In the genomic region with DNA sequence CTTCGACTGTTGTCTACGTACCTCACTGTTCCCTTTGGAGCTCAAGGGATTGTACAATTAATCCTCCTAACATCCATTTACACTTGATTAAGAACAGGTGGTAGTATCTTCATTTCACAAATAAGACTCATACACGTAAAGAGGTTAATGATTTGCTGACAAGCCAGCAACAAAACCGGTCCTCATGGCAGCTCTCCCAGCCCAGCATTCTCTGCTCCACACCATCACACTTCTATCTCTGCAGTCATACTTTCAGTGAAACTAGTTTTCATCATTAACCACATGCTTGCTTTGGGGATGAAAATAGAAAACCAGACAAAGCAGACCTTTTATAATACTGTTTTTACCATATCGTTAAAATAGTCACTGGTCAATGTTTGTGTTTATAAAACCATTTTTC, we compare ENCODE assay signal across 33 cellular contexts. TPM values are rescaled to one million over a fixed set of nuclear protein-coding genes. Genes with fewer than 3 reads are reported as not detected.
A peak's percentile ranks its signal among the peaks of the same experiment; 100 is the strongest.
DNase-seq lines count a peak whose midpoint lies in the region; ATAC-seq, FAIRE-seq and TF ChIP-seq lines count a peak whose summit lies in the region.
"Had no signal": no experiment of that assay in that cellular context is flagged by ENCODE, and none has a peak within 500 bp of the region (broad histone marks: within the 10 kb centered on the region; RNA-seq: fewer than 3 reads in every experiment).

No MANE protein-coding gene starts in this region.

- ATAC-seq in HG03432 (IDR thresholded peaks at IDR 0.05; ENCODE audit: unreplicated experiment) (peak; percentile 64), GM21360 (IDR thresholded peaks at IDR 0.05; ENCODE audit: unreplicated experiment) (no peak)
- ATAC-seq in activated T-helper 17 cell treated with anti-CD3 and anti-CD28 coated beads, Interleukin-2, amount 50 U/mL, for 72 hours (replicated peaks): no peak
- ATAC-seq: left lung, Panc1, right lobe of liver had no signal

- no TSS peak for BruUV-seq in Calu3 (replicated peaks; lab: Mats Ljungman, UMichigan)

- DNase-seq in Calu3 (peak; percentile 20), GM19239 (ENCODE audit: insufficient read length, low spot score) (no peak), epithelial cell of proximal tubule (ENCODE audit: low read depth) (peak; percentile 4), NCI-H2029 (lab: John Stamatoyannopoulos, UW) (no peak), cortex of kidney (lab: John Stamatoyannopoulos, UW) (no peak)
- DNase-seq: activated CD4-positive, alpha-beta T cell treated with anti-CD3 and anti-CD28 coated beads for 48 hours; activated CD8-positive, alpha-beta memory T cell treated with anti-CD3 and anti-CD28 coated beads for 24 hours; activated gamma-delta T cell; activated T-cell treated with anti-CD3 and anti-CD28 coated beads, Interleukin-2, amount 50 U/mL, for 1 hour; AML-193; CD4-positive, alpha-beta memory T cell; DMS153; endodermal cell; esophagus squamous epithelium; H7; immature natural killer cell; left lung; mesenchymal stem cell; NCI-H2171; NCI-H510A treated with DMSO at 0.1 percent for 48 hours; right lobe of liver; SHP77 had no signal

- peak; percentile 88 for FAIRE-seq in GM19239 (lab: Jason Lieb, UNC)
- FAIRE-seq: frontal cortex, urothelium cell line had no signal

- intact Hi-C loops in Calu3 (cut with micrococcal nuclease; ENCODE audit: unreplicated experiment): no loop called here

- no peak for TF ChIP-seq CTCF in Calu3 (IDR thresholded peaks at IDR 0.05; ENCODE audit: unreplicated experiment)
- no peak for TF ChIP-seq CTCF in epithelial cell of proximal tubule (conservative IDR thresholded peaks at IDR 0.05; ENCODE audit: low read depth, low read length)

- no peaks in the 10 kb centered on the region for H3K36me3 Mint-ChIP-seq in Calu3 (ENCODE audit: insufficient read depth, unreplicated experiment)
- H3K36me3 Mint-ChIP-seq in activated T-helper 17 cell treated with anti-CD3 and anti-CD28 coated beads, Interleukin-2, amount 50 U/mL, for 72 hours (ENCODE audit: low read depth): no peaks in the 10 kb centered on the region
- H3K36me3 Mint-ChIP-seq: CD4-positive, alpha-beta memory T cell; immature natural killer cell; neural progenitor cell had no signal

- H3K9me3 Mint-ChIP-seq in Calu3 (ENCODE audit: low read depth, unreplicated experiment): no peaks in the 10 kb centered on the region
- no peaks in the 10 kb centered on the region for H3K9me3 Mint-ChIP-seq in activated T-helper 17 cell treated with anti-CD3 and anti-CD28 coated beads, Interleukin-2, amount 50 U/mL, for 72 hours
- H3K9me3 Mint-ChIP-seq: CD4-positive, alpha-beta memory T cell; dendritic cell treated with granulocyte-macrophage colony-stimulating factor and Interleukin-4, amounts not matched to agents 40 ng/mL and 50 ng/mL, for 4 days; neural progenitor cell; stimulated activated naive CD8-positive, alpha-beta T cell treated with anti-CD3 and anti-CD28 coated beads, Interleukin-15, Interleukin-2, amounts not matched to agents 100 ng/mL and 50 ng/mL, for 24 hours; T-helper 2 cell treated with Interferon-gamma antibody and Interleukin-4, amounts not matched to agents 5 μg/mL and 100 μg/mL, for 36 hours had no signal

- no peaks in the 10 kb centered on the region for H3K27me3 Mint-ChIP-seq in Calu3 (ENCODE audit: unreplicated experiment)
- no peaks in the 10 kb centered on the region for H3K27me3 Mint-ChIP-seq in activated T-helper 17 cell treated with anti-CD3 and anti-CD28 coated beads, Interleukin-2, amount 50 U/mL, for 72 hours
- H3K27me3 Mint-ChIP-seq: CD4-positive, alpha-beta memory T cell; dendritic cell treated with granulocyte-macrophage colony-stimulating factor and Interleukin-4, amounts not matched to agents 40 ng/mL and 50 ng/mL, for 4 days; stimulated activated naive CD8-positive, alpha-beta T cell treated with anti-CD3 and anti-CD28 coated beads, Interleukin-15, Interleukin-2, amounts not matched to agents 100 ng/mL and 50 ng/mL, for 24 hours had no signal

- H3K4me3 Mint-ChIP-seq in Calu3 (ENCODE audit: low read depth, unreplicated experiment): no peak overlapping the region
- H3K4me3 Mint-ChIP-seq in activated T-helper 17 cell treated with anti-CD3 and anti-CD28 coated beads, Interleukin-2, amount 50 U/mL, for 72 hours: no peak overlapping the region
- H3K4me3 Mint-ChIP-seq: CD4-positive, alpha-beta memory T cell; dendritic cell treated with granulocyte-macrophage colony-stimulating factor and Interleukin-4, amounts not matched to agents 40 ng/mL and 50 ng/mL, for 4 days; endodermal cell; immature natural killer cell; neural progenitor cell; stimulated activated naive CD8-positive, alpha-beta T cell treated with anti-CD3 and anti-CD28 coated beads, Interleukin-15, Interleukin-2, amounts not matched to agents 100 ng/mL and 50 ng/mL, for 24 hours; T-helper 2 cell treated with Interferon-gamma antibody and Interleukin-4, amounts not matched to agents 5 μg/mL and 100 μg/mL, for 36 hours had no signal

- H3K4me3 ChIP-seq in epithelial cell of proximal tubule (ENCODE audit: low read depth, low read length): no peak overlapping the region
- H3K4me3 ChIP-seq: esophagus squamous epithelium, left lung, neural progenitor cell, right lobe of liver, thoracic aorta had no signal

- no peaks in the 10 kb centered on the region for H3K4me1 Mint-ChIP-seq in Calu3 (ENCODE audit: low read depth, unreplicated experiment)
- H3K4me1 Mint-ChIP-seq in activated T-helper 17 cell treated with anti-CD3 and anti-CD28 coated beads, Interleukin-2, amount 50 U/mL, for 72 hours: no peaks in the 10 kb centered on the region
- H3K4me1 Mint-ChIP-seq: CD4-positive, alpha-beta memory T cell; immature natural killer cell had no signal

- CTCF ChIA-PET in Calu3 (lab: Charles Lee): no interaction called here

- H3K27ac Mint-ChIP-seq in Calu3 (ENCODE audit: unreplicated experiment): no peak overlapping the region
- H3K27ac Mint-ChIP-seq in activated T-helper 17 cell treated with anti-CD3 and anti-CD28 coated beads, Interleukin-2, amount 50 U/mL, for 72 hours: no peak overlapping the region
- H3K27ac Mint-ChIP-seq: CD4-positive, alpha-beta memory T cell; dendritic cell treated with granulocyte-macrophage colony-stimulating factor and Interleukin-4, amounts not matched to agents 40 ng/mL and 50 ng/mL, for 4 days; endodermal cell; immature natural killer cell; neural progenitor cell; stimulated activated naive CD8-positive, alpha-beta T cell treated with anti-CD3 and anti-CD28 coated beads, Interleukin-15, Interleukin-2, amounts not matched to agents 100 ng/mL and 50 ng/mL, for 24 hours; T-helper 2 cell treated with Interferon-gamma antibody and Interleukin-4, amounts not matched to agents 5 μg/mL and 100 μg/mL, for 36 hours had no signal

RNA-seq across cellular contexts. Expression of gene CASK, which starts 28.7 kb away (rescaled TPM):
- total RNA-seq in Calu3 (2022) (138 and 157 TPM in 2 replicates), epithelial cell of proximal tubule (22.9 and 58.8 TPM in 2 replicates)
- 10 to 100 TPM; 35.6 to 95.6 TPM for total RNA-seq in activated T-helper 17 cell treated with anti-CD3 and anti-CD28 coated beads, Interleukin-2, amount 50 U/mL, for 72 hours

Comparison
In these comparisons a context has a peak if more than half of its experiments do, and no peak if none do; other contexts are left out.
1. DNase-seq: peak in Calu3 (single experiment) and epithelial cell of proximal tubule (single experiment); none in GM19239 (single experiment), NCI-H2029 (single experiment) and cortex of kidney (single experiment).